In the genomic region with DNA sequence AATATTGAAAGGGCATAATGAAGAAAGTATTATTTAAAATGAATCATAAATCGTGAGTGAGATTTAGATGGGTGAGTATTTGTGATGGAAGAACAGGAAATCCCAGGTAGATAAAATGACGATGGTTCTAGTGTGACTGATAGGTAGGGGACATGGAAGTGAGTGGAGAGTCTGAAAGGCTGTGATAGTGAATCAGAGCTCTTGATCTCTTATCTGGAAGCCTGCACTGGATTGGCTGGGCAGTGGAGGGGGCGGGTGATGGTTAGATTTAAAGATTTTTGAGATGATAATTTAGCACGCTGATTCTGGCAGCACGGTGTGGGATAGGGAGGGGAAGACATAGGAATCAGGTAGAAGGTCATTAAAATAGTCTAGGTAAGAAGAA, we compare ENCODE assay signal across 17 cellular contexts. TPM values are rescaled to one million over a fixed set of nuclear protein-coding genes. Genes with fewer than 3 reads are reported as not detected.
"Had no signal": no experiment of that assay in that cellular context is flagged by ENCODE, and none has a peak within 500 bp of the region (broad histone marks: within the 10 kb centered on the region; RNA-seq: fewer than 3 reads in every experiment).

No MANE protein-coding gene starts in this region.

- H3K9me3 ChIP-seq: esophagus squamous epithelium had no signal

- DNase-seq: esophagus squamous epithelium; head of caudate nucleus; kidney; left cardiac atrium; left ventricle myocardium superior; mesendoderm; naive B cell; occipital lobe; small intestine; stimulated activated CD4-positive, alpha-beta T cell treated with anti-CD3 and anti-CD28 coated beads, Interleukin-12 subunit alpha, Interleukin-12 subunit beta, amount 100 ng/mL, for 4 hours; stimulated activated CD4-positive, alpha-beta T cell treated with anti-CD3 and anti-CD28 coated beads, Interleukin-2, amount 100 ng/mL, for 48 hours; stimulated activated naive CD4-positive, alpha-beta T cell treated with Interleukin-2 at 50 U/mL for 16 hours; trophoblast cell had no signal

- H3K4me3 ChIP-seq: esophagus squamous epithelium, hepatocyte had no signal

- H3K27ac ChIP-seq: esophagus squamous epithelium, hepatocyte had no signal

- H3K4me1 Mint-ChIP-seq: naive B cell had no signal

- H3K36me3 ChIP-seq: esophagus squamous epithelium had no signal

- H3K9me3 Mint-ChIP-seq: dendritic cell treated with granulocyte-macrophage colony-stimulating factor and Interleukin-4, amounts not matched to agents 40 ng/mL and 50 ng/mL, for 4 days had no signal

- ATAC-seq: left cardiac atrium, left ventricle myocardium superior had no signal

- H3K27me3 ChIP-seq: hepatocyte had no signal

- H3K4me3 Mint-ChIP-seq: dendritic cell treated with granulocyte-macrophage colony-stimulating factor and Interleukin-4, amounts not matched to agents 40 ng/mL and 50 ng/mL, for 4 days; naive B cell; nephron had no signal

- H3K27ac Mint-ChIP-seq: dendritic cell treated with granulocyte-macrophage colony-stimulating factor and Interleukin-4, amounts not matched to agents 40 ng/mL and 50 ng/mL, for 4 days; naive B cell; nephron had no signal

RNA-seq across cellular contexts. Expression of a gene that starts 20.1 kb away (rescaled TPM):
- total RNA-seq: left ventricle myocardium superior, urinary bladder had no signal
